In the genomic region with DNA sequence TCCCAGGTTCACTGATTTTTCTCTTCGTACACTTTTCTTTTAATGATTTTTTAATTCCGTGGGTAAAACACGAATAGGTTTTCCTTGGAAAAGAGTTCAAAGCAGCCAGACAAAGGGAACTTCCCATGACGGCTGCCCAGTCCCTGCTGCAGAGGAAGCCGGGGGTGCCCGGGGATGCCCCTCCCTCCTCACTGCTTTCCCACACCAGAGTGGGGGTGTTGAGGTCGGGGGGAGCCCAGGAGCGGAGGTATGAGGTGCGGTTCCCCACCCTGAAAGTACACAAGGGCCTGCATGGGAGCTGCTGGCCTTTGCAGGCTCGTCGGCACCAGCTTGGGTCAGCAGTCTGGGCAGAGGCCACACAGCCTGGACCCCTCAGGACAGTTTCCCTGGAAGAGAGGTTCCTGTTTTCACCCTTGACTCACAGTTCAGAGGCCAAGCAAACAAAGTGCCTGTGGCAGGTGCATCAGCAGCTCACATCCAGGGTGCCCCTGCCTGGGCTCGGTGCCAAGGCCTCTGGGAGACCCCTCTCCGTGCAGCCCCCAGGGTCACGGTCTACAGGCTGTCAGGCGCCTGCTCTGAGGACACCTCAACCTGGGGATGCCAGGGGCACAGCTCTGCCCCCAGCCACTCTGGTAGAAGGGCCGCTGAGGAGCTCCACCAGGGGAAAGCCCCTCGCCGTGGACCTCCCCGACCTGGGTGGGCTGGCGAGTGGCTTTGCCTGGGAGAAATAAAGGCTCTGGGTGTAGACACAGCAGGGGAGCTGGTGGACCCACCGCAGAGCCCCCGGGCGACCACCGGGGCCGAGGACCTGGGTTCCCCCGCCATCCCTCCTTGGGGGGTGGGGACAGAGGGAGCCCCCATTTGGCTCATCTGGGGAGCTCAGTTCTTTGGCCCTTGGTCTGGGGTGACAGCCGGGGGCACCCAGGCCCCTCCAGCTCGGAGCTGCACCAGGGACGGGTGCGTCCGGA, we compare ENCODE assay signal across 24 cellular contexts. TPM values are rescaled to one million over a fixed set of nuclear protein-coding genes. Genes with fewer than 3 reads are reported as not detected.
DNase-seq lines count a peak whose midpoint lies in the region; ATAC-seq, FAIRE-seq and TF ChIP-seq lines count a peak whose summit lies in the region.
"Had no signal": no experiment of that assay in that cellular context is flagged by ENCODE, and none has a peak within 500 bp of the region (broad histone marks: within the 10 kb centered on the region; RNA-seq: fewer than 3 reads in every experiment).

No MANE protein-coding gene starts in this region.

- H2BK15ac ChIP-seq in H1 (ENCODE audit: low read length), result no peak overlapping the region

- TF ChIP-seq CTCF in HepG2 (CRISPR knock-in tag; IDR thresholded peaks at IDR 0.05) (no peak), right lobe of liver (IDR thresholded peaks at IDR 0.05) (no peak), H1 (IDR thresholded peaks at IDR 0.05; ENCODE audit: control extremely low read depth in 1 of 3, insufficient read depth in 1 of 3, low read depth in 1 of 3, low read length in 3 of 3) (no peak), nephron progenitor cell (IDR thresholded peaks at IDR 0.05) (no peak)

- DNase-seq in HepG2 (ENCODE audit: low spot score) (no peak), right lobe of liver (no peak), H1 (ENCODE audit: low read depth in 1 of 2, low spot score in 2 of 2) (no peak), nephron progenitor cell (no peak), RKO (ENCODE audit: low spot score) (no peak), SW480 (ENCODE audit: low spot score) (no peak)
- no peak for DNase-seq in activated CD4-positive, alpha-beta T cell treated with anti-CD3 and anti-CD28 coated beads for 36 hours
- DNase-seq: C1 segment of cervical spinal cord, Caco-2, DMS 273 treated with DMSO at 0.1 percent for 48 hours, DND-41, Karpas-422, NCI-H1436 treated with DMSO at 0.1 percent for 48 hours, NCI-H187 treated with DMSO at 0.1 percent for 48 hours, NCI-H2107, NCI-H446 treated with DMSO at 0.1 percent for 48 hours, NCI-H526 treated with DMSO at 0.1 percent for 48 hours, SHP77 had no signal

- H3K27me3 Mint-ChIP-seq in nephron progenitor cell (ENCODE audit: low read depth, poor library complexity), result peaks cover 19% of the 10 kb centered on the region
- H3K27me3 Mint-ChIP-seq in activated CD4-positive, alpha-beta T cell treated with anti-CD3 and anti-CD28 coated beads for 36 hours, result peaks cover 10% of the 10 kb centered on the region

- POLR2A ChIA-PET in HepG2 (lab: Yijun Ruan, JAX), result interaction anchor here (1.8 kb wide), 2 partner anchors 13 to 67 kb away, joined by 4 to 7 read pairs; no protein-coding TSS in a partner anchor
- POLR2A ChIA-PET in H1 (lab: Charles Lee; ENCODE audit: partially characterized antibody), result interaction anchor here (0.8 to 1.3 kb wide), 6 partner anchors 10 to 266 kb away, joined by 3 to 9 read pairs (median 3); no protein-coding TSS in a partner anchor
- POLR2A ChIA-PET in activated CD4-positive, alpha-beta T cell treated with anti-CD3 and anti-CD28 coated beads for 36 hours (lab: Charles Lee), result no interaction called here

- TF ChIP-seq RAD21 in HepG2 (CRISPR knock-in tag; IDR thresholded peaks at IDR 0.05) (no peak), H1 (IDR thresholded peaks at IDR 0.05 in 1 of 2, conservative IDR thresholded peaks at IDR 0.05 in 1 of 2; ENCODE audit: low read depth in 2 of 2, low read length in 2 of 2) (no peak)

- WGBS in HepG2 (ENCODE audit: low lambda C conversion rate), result 30% methylated on average over 25 of the region's 31 CpGs
- 25% methylated on average over 9 of the region's 31 CpGs for WGBS in right lobe of liver (ENCODE audit: insufficient coverage, low coverage, low lambda C conversion rate, missing lambda C conversion rate)
- WGBS in H1 (ENCODE audit: extremely low coverage in 1 of 2, insufficient coverage in 1 of 2, insufficient read length in 1 of 2, insufficient replicate concordance in 2 of 2, low coverage in 1 of 2, low lambda C conversion rate in 2 of 2, missing lambda C conversion rate in 1 of 2), 2 experiments, result 84% methylated on average over 30 of the region's 31 CpGs; no CpG with 5 or more reads in 1 of the 2 experiments

- H3K36me3 ChIP-seq in HepG2 (replicated peaks in 1 of 2; ENCODE audit: control insufficient read depth in 1 of 2, insufficient read depth in 2 of 2, low read length in 2 of 2) (no peaks in the 10 kb centered on the region), right lobe of liver (no peaks in the 10 kb centered on the region), H1 (ENCODE audit: control insufficient read depth in 2 of 4, insufficient read depth in 4 of 4, low read length in 3 of 4) (no peaks in the 10 kb centered on the region)

- H3K36me3 Mint-ChIP-seq in nephron progenitor cell (ENCODE audit: low read depth), result no peaks in the 10 kb centered on the region
- H3K36me3 Mint-ChIP-seq in activated CD4-positive, alpha-beta T cell treated with anti-CD3 and anti-CD28 coated beads for 36 hours (ENCODE audit: low read depth), result no peaks in the 10 kb centered on the region
- H3K36me3 Mint-ChIP-seq: CD8-positive, alpha-beta T cell had no signal

- no peak overlapping the region for H2BK20ac ChIP-seq in H1 (ENCODE audit: low read length)

- no peak overlapping the region for H4K5ac ChIP-seq in H1 (ENCODE audit: insufficient read length, low read depth, low read length)

- no TSS peak for BruUV-seq in HepG2 (replicated peaks; lab: Mats Ljungman, UMichigan)

- peak overlapping the region; percentile 71 for H3K4me3 Mint-ChIP-seq in nephron progenitor cell
- H3K4me3 Mint-ChIP-seq in activated CD4-positive, alpha-beta T cell treated with anti-CD3 and anti-CD28 coated beads for 36 hours, result no peak overlapping the region
- H3K4me3 Mint-ChIP-seq: CD8-positive, alpha-beta T cell had no signal

- H4K8ac ChIP-seq in H1 (ENCODE audit: extremely low read depth, insufficient read depth, low read length), result no peak overlapping the region; the same call in 1 of the 2 replicates

- in situ Hi-C loops in HepG2 (cut with HindIII; ENCODE audit: extremely low pct_ligation_motif_present, low pct_unique_long_range_greater_than_20kb), result no loop called here

- H3K9me3 ChIP-seq in HepG2 (ENCODE audit: low read length) (no peaks in the 10 kb centered on the region), right lobe of liver (no peaks in the 10 kb centered on the region), H1 (ENCODE audit: insufficient read depth in 2 of 2, low read depth in 1 of 2, low read length in 1 of 2) (no peaks in the 10 kb centered on the region)
- H3K9me3 ChIP-seq: Caco-2 had no signal

- no peaks in the 10 kb centered on the region for H3K9me3 Mint-ChIP-seq in nephron progenitor cell
- H3K9me3 Mint-ChIP-seq in activated CD4-positive, alpha-beta T cell treated with anti-CD3 and anti-CD28 coated beads for 36 hours (ENCODE audit: low read depth), result no peaks in the 10 kb centered on the region
- H3K9me3 Mint-ChIP-seq: CD8-positive, alpha-beta T cell had no signal

- H3K4me1 ChIP-seq in HepG2 (ENCODE audit: insufficient read depth, low read length) (peaks cover 39% of the 10 kb centered on the region), right lobe of liver (no peaks in the 10 kb centered on the region), H1 (replicated peaks in 1 of 4; ENCODE audit: control insufficient read depth in 3 of 4, insufficient read depth in 4 of 4, low read length in 3 of 4) (peaks cover 3 to 18% (median 13%) of the 10 kb centered on the region in 4 experiments)

- no peak overlapping the region for H2BK5ac ChIP-seq in H1 (ENCODE audit: low read depth, low read length)

- H3K9ac ChIP-seq in HepG2 (ENCODE audit: insufficient read depth, low read depth, low read length), result no peak overlapping the region
- H3K9ac ChIP-seq in H1 (replicated peaks in 1 of 4; ENCODE audit: extremely low read depth in 1 of 4, low read depth in 3 of 4, low read length in 3 of 4), result no peak overlapping the region

- H2AK5ac ChIP-seq in H1 (ENCODE audit: low read depth, low read length), result peak overlapping the region; percentile 13; the same call in 1 of the 2 replicates

- peaks cover 38% of the 10 kb centered on the region for H3K4me1 Mint-ChIP-seq in nephron progenitor cell
- H3K4me1 Mint-ChIP-seq in activated CD4-positive, alpha-beta T cell treated with anti-CD3 and anti-CD28 coated beads for 36 hours, result peaks cover 2% of the 10 kb centered on the region

- H3K56ac ChIP-seq in H1 (replicated peaks; ENCODE audit: insufficient read length, low read depth, low read length), result no peak overlapping the region

- H3K4ac ChIP-seq in H1 (replicated peaks; ENCODE audit: insufficient read length, low read depth, low read length), result no peak overlapping the region

- H4K20me1 ChIP-seq in HepG2 (ENCODE audit: insufficient read depth, low read length) (peaks cover 4% of the 10 kb centered on the region; the same call in 1 of the 2 replicates), H1 (replicated peaks in 1 of 2; ENCODE audit: control insufficient read depth in 1 of 2, insufficient read depth in 2 of 2, low read length in 2 of 2) (no peaks in the 10 kb centered on the region)

- peak overlapping the region; percentile 48; the same call in 1 of the 2 replicates for H3K18ac ChIP-seq in H1 (ENCODE audit: extremely low read depth, low read length)

- H3K79me2 ChIP-seq in HepG2 (ENCODE audit: insufficient read depth, low read length) (no peaks in the 10 kb centered on the region), H1 (ENCODE audit: control insufficient read depth in 1 of 2, insufficient read depth in 2 of 2, low read length in 2 of 2) (no peaks in the 10 kb centered on the region)

- no peak overlapping the region for H3K27ac Mint-ChIP-seq in nephron progenitor cell
- H3K27ac Mint-ChIP-seq in activated CD4-positive, alpha-beta T cell treated with anti-CD3 and anti-CD28 coated beads for 36 hours, result no peak overlapping the region
- H3K27ac Mint-ChIP-seq: CD8-positive, alpha-beta T cell had no signal

- no peaks in the 10 kb centered on the region; the same call in none of the 2 replicates for H3K23me2 ChIP-seq in H1 (ENCODE audit: low read depth, low read length)

- H4K91ac ChIP-seq in H1 (replicated peaks; ENCODE audit: insufficient read length, low read length), result no peak overlapping the region

- no peak overlapping the region for H2BK120ac ChIP-seq in H1 (replicated peaks; ENCODE audit: low read depth, low read length)

- peaks cover 9 to 45% of the 10 kb centered on the region in 2 experiments; a peak in 4 of 5 replicates for H3K27me3 ChIP-seq in HepG2 (ENCODE audit: control insufficient read depth in 1 of 2, insufficient read depth in 2 of 2, low read length in 2 of 2)
- H3K27me3 ChIP-seq in right lobe of liver, result no peaks in the 10 kb centered on the region
- peaks cover 0 to 2% (median 0%) of the 10 kb centered on the region in 4 experiments; a peak in 1 of 7 replicates for H3K27me3 ChIP-seq in H1 (replicated peaks in 1 of 4; ENCODE audit: control insufficient read depth in 3 of 4, extremely low read depth in 1 of 4, insufficient read depth in 3 of 4, low read length in 3 of 4)

- H2AFZ ChIP-seq in HepG2 (ENCODE audit: low read length) (no peak overlapping the region), H1 (ENCODE audit: low read length) (no peak overlapping the region)

- TF ChIP-seq EP300 in HepG2 (IDR thresholded peaks at IDR 0.05; ENCODE audit: low read depth in 2 of 2, low read length in 2 of 2), result no peak
- no peak for TF ChIP-seq EP300 in HepG2 (CRISPR knock-in tag; IDR thresholded peaks at IDR 0.05; ENCODE audit: borderline replicate concordance)
- no peak for TF ChIP-seq EP300 in H1 (IDR thresholded peaks at IDR 0.05; ENCODE audit: borderline replicate concordance in 1 of 2, low read depth in 2 of 2, low read length in 2 of 2)

- FAIRE-seq in HepG2 (lab: Jason Lieb, UNC) (no peak), H1 (lab: Jason Lieb, UNC) (no peak)
- FAIRE-seq: GM12892, H54 had no signal

- H3K14ac ChIP-seq in H1 (ENCODE audit: insufficient read length), result no peak overlapping the region

- 0 out of 2 replicates have a peak overlapping the region, but pooled peaks have one; percentile 12 for H3K4me2 ChIP-seq in HepG2 (ENCODE audit: low read depth, low read length)
- peak overlapping the region; percentile 25 to 66; a peak in 2 of 4 replicates for H3K4me2 ChIP-seq in H1 (ENCODE audit: insufficient read depth in 1 of 2, low read depth in 2 of 2, low read length in 2 of 2)

- intact Hi-C loops in HepG2 (cut with micrococcal nuclease; ENCODE audit: unreplicated experiment) (no loop called here), right lobe of liver (cut with DNase I) (no loop called here)
- intact Hi-C loops in activated CD4-positive, alpha-beta T cell treated with anti-CD3 and anti-CD28 coated beads for 36 hours (cut with DNase I, micrococcal nuclease), result no loop called here

- peak overlapping the region; percentile 75; the same call in 1 of the 2 replicates for H2BK12ac ChIP-seq in H1 (ENCODE audit: low read depth, low read length)

- H3K4me3 ChIP-seq in HepG2 (replicated peaks in 1 of 3; ENCODE audit: insufficient read depth in 1 of 3, low read depth in 2 of 3, low read length in 3 of 3) (no peak overlapping the region), right lobe of liver (no peak overlapping the region), H1 (ENCODE audit: extremely low read depth in 1 of 4, insufficient read depth in 2 of 4, low read depth in 3 of 4, low read length in 4 of 4) (no peak overlapping the region)

- CTCF ChIA-PET in HepG2 (lab: Yijun Ruan, JAX; ENCODE audit: low intra/inter-chr PET ratio, low total read pairs), result interaction anchor here (3.9 kb wide), 1 partner anchor 66 kb away, joined by 18 read pairs; no protein-coding TSS in a partner anchor
- CTCF ChIA-PET in H1 (lab: Charles Lee; ENCODE audit: partially characterized antibody), result interaction anchor here (0.5 to 9.9 kb wide), 19 partner anchors 9 to 1014 kb away, joined by 3 to 230 read pairs (median 6); partner anchors contain the start of genes CHRNA4 and COL20A1
- CTCF ChIA-PET in activated CD4-positive, alpha-beta T cell treated with anti-CD3 and anti-CD28 coated beads for 36 hours (lab: Charles Lee), result interaction anchor here (0.8 kb wide), 1 partner anchor 69 kb away, joined by 3 read pairs; no protein-coding TSS in a partner anchor

- no peaks in the 10 kb centered on the region for H3K79me1 ChIP-seq in H1 (ENCODE audit: low read depth, low read length)

- H3K23ac ChIP-seq in H1 (ENCODE audit: insufficient read length), result no peak overlapping the region

- ATAC-seq in HepG2, result peak; percentile 39
- no peak for ATAC-seq in right lobe of liver
- no peak for ATAC-seq in activated CD4-positive, alpha-beta T cell treated with anti-CD3 and anti-CD28 coated beads for 36 hours
- ATAC-seq: CD8-positive, alpha-beta T cell had no signal

- no peak for TF ChIP-seq POLR2A in HepG2 (IDR thresholded peaks at IDR 0.05; ENCODE audit: insufficient read depth in 1 of 2, low read depth in 2 of 2, low read length in 2 of 2)
- TF ChIP-seq POLR2A in right lobe of liver (IDR thresholded peaks at IDR 0.05), result no peak
- no peak for TF ChIP-seq POLR2A in H1 (IDR thresholded peaks at IDR 0.05; ENCODE audit: control extremely low read depth in 1 of 2, low read depth in 2 of 2, low read length in 2 of 2)

- H3K27ac ChIP-seq in HepG2 (ENCODE audit: extremely low read length, insufficient read depth, low read length), result no peak overlapping the region
- H3K27ac ChIP-seq in right lobe of liver, result no peak overlapping the region
- no peak overlapping the region for H3K27ac ChIP-seq in H1 (ENCODE audit: low read depth, low read length)
- H3K27ac ChIP-seq: RWPE1 had no signal

RNA-seq across cellular contexts. Expression of gene CHRNA4, which starts 15.4 kb away (rescaled TPM):
- not detected in 2 replicates for total RNA-seq in HepG2 (2016; rRNA removed; fragmentation: Illumina TruSeq; extraction: Trizol)
- not detected in 2 replicates for total RNA-seq in HepG2 (2016; cell fraction: cytosol; rRNA removed; fragmentation: Illumina TruSeq; extraction: Trizol; ENCODE audit: low read depth)
- total RNA-seq in HepG2 (2016; cell fraction: insoluble cytoplasmic fraction; rRNA removed; fragmentation: Illumina TruSeq; extraction: Trizol), result not detected in 2 replicates
- not detected in 2 replicates for total RNA-seq in HepG2 (2016; cell fraction: membrane; rRNA removed; fragmentation: Illumina TruSeq; extraction: Trizol)
- total RNA-seq in HepG2 (2016; cell fraction: nucleus; rRNA removed; fragmentation: Illumina TruSeq; extraction: Trizol), result not detected in 2 replicates
- not detected in 2 replicates for polyA plus RNA-seq in HepG2 (2011; rRNA removed)
- 0.06 TPM in 1 of 2 replicates, not detected in the other for polyA plus RNA-seq in HepG2 (2011; cell fraction: cytosol; rRNA removed)
- polyA plus RNA-seq in HepG2 (2011; cell fraction: nucleus; rRNA removed), result 0.10 and 0.14 TPM in 2 replicates
- 0.11 TPM in 1 of 2 replicates, not detected in the other for polyA plus RNA-seq in HepG2 (2012)
- polyA plus RNA-seq in HepG2 (2016; cell fraction: cytosol; fragmentation: Illumina TruSeq; extraction: Trizol; ENCODE audit: low read depth), result not detected in 2 replicates
- polyA plus RNA-seq in HepG2 (2016; cell fraction: insoluble cytoplasmic fraction; fragmentation: Illumina TruSeq; extraction: Trizol; ENCODE audit: low read depth), result not detected in 2 replicates
- polyA plus RNA-seq in HepG2 (2016; cell fraction: membrane; fragmentation: Illumina TruSeq; extraction: Trizol; ENCODE audit: low read depth), result not detected in 2 replicates
- not detected in 2 replicates for polyA plus RNA-seq in HepG2 (2016; cell fraction: nucleus; fragmentation: Illumina TruSeq; extraction: Trizol; ENCODE audit: insufficient read depth, low read depth)
- not detected in 2 replicates for polyA minus RNA-seq in HepG2 (2011; rRNA and poly(A)+ RNA removed; ENCODE audit: low replicate concordance)
- polyA minus RNA-seq in HepG2 (2011; cell fraction: cytosol; rRNA and poly(A)+ RNA removed), result not detected in 2 replicates
- polyA minus RNA-seq in HepG2 (2011; cell fraction: nucleus; rRNA and poly(A)+ RNA removed), result not detected in 2 replicates
- 100 to 1,000 TPM in 1 of 6 experiments, 10 to 100 TPM in 3, 1 to 10 TPM in 2; 4.6 to 165 (median 26.8) TPM for total RNA-seq in right lobe of liver
- 2.7 and 5.7 TPM in 2 replicates for total RNA-seq in H1 (2021; fragmentation: NEBNext Ultra II Directional; extraction: Animal tissue kit (Norgen Biotek cat#: 25700))
- 4.3 and 5.0 TPM in 2 replicates for polyA plus RNA-seq in H1 (2011; rRNA removed)
- polyA plus RNA-seq in H1 (2011; cell fraction: cytosol; rRNA removed), result 1.8 TPM
- polyA plus RNA-seq in H1 (2011; cell fraction: nucleus; rRNA removed), result 4.9 TPM
- polyA plus RNA-seq in H1 (2012, experiment 1 of 2), result 2.0 to 4.0 TPM (median 2.5 TPM) in 4 replicates
- polyA plus RNA-seq in H1 (2012, experiment 2 of 2), result 1.6 TPM
- 4.1 TPM for polyA plus RNA-seq in H1 (2013, experiment 1 of 2)
- polyA plus RNA-seq in H1 (2013, experiment 2 of 2), result 3.8 TPM
- 5.6 and 11.1 TPM in 2 replicates for polyA minus RNA-seq in H1 (2011; rRNA and poly(A)+ RNA removed)
- 8.4 TPM for polyA minus RNA-seq in H1 (2011; cell fraction: cytosol; rRNA and poly(A)+ RNA removed)
- polyA minus RNA-seq in H1 (2011; cell fraction: nucleus; rRNA and poly(A)+ RNA removed), result 4.4 TPM
- not detected for total RNA-seq in activated CD4-positive, alpha-beta T cell treated with anti-CD3 and anti-CD28 coated beads for 36 hours
- total RNA-seq: CD8-positive, alpha-beta T cell; HT-29; SK-MEL-5 had no signal

Comparison
In these comparisons a context has a peak if more than half of its experiments do, and no peak if none do; other contexts are left out.
1. Of the 41 proteins assayed by ChIP-seq in both HepG2 and H1: peak only in HepG2: HDAC2 and RXRA; only in H1: none; in both: none; in neither: 39.